ENCODE assay signal across 1 cellular context in the genomic region with DNA sequence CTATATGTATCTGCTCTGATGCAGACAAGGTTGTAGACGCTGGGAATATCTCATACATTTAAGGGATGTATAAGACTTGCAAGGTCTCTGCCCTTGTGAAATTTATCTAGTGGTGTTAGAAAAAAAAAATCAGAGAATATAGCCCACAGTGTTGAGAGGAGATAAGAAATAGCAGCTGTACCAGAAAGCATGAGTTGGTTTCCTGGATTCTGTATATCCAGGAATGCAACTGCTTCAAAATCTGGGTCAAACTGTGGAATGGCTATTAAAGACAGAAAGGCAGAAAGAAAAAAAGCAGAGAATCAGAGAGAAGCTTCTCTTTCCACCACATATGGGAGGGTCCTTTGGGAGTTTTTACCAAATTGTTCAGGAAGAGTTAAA.
TF ChIP-seq lines count a peak whose summit lies in the region.

No MANE protein-coding gene starts in this region.

TF ChIP-seq in K562, 482 proteins besides CTCF, POLR2A, EP300 and RAD21 (continues in another document):
- TF ChIP-seq PHTF2 (CRISPR knock-in tag; IDR thresholded peaks at IDR 0.05) (no peak), RB1 (IDR thresholded peaks at IDR 0.05; ENCODE audit: low read depth) (no peak), NFE2L1 (tag; IDR thresholded peaks at IDR 0.05; ENCODE audit: borderline replicate concordance, low read depth) (no peak), HNRNPH1 (optimal IDR thresholded peaks at IDR 0.05; ENCODE audit: low read depth, low read length) (no peak), CBFA2T2 (conservative IDR thresholded peaks at IDR 0.05) (peak; percentile 36), ZNF586 (CRISPR knock-in tag; conservative IDR thresholded peaks at IDR 0.05) (no peak), SOX6 (IDR thresholded peaks at IDR 0.05) (no peak), ZKSCAN1 (IDR thresholded peaks at IDR 0.05; ENCODE audit: low read depth, low read length) (no peak), NRF1 (conservative IDR thresholded peaks at IDR 0.05 in 1 of 2, IDR thresholded peaks at IDR 0.05 in 1 of 2) (no peak), NR3C1 (CRISPR knock-in tag; IDR thresholded peaks at IDR 0.05) (no peak), MTA2 (IDR thresholded peaks at IDR 0.05; ENCODE audit: low read depth) (no peak), PURB (CRISPR knock-in tag; IDR thresholded peaks at IDR 0.05; ENCODE audit: low read depth) (no peak), ZFP1 (CRISPR knock-in tag; IDR thresholded peaks at IDR 0.05) (no peak), GTF2F1 (IDR thresholded peaks at IDR 0.05; ENCODE audit: low read depth, low read length) (no peak), MTF1 (CRISPR knock-in tag; IDR thresholded peaks at IDR 0.05; ENCODE audit: borderline replicate concordance) (no peak), CSDE1 (IDR thresholded peaks at IDR 0.05) (no peak), ILF3 (IDR thresholded peaks at IDR 0.05; ENCODE audit: borderline replicate concordance) (no peak), CBFA2T3 (IDR thresholded peaks at IDR 0.05) (peak; percentile 75), RAD51 (IDR thresholded peaks at IDR 0.05; ENCODE audit: borderline replicate concordance, low read depth) (no peak), PTTG1 (tag; IDR thresholded peaks at IDR 0.05; ENCODE audit: low read depth) (no peak), HDAC1 (IDR thresholded peaks at IDR 0.05) (peak in 1 of 2 experiments; percentile 81; a peak in 2 of 4 replicates), TCF7 (IDR thresholded peaks at IDR 0.05; ENCODE audit: borderline replicate concordance) (no peak), ZBTB1 (CRISPR knock-in tag; IDR thresholded peaks at IDR 0.05; ENCODE audit: borderline replicate concordance, low read depth) (no peak), PHF8 (IDR thresholded peaks at IDR 0.05; ENCODE audit: borderline replicate concordance, low read length) (no peak), TRIM24 (IDR thresholded peaks at IDR 0.05) (no peak), ZZZ3 (IDR thresholded peaks at IDR 0.05) (no peak), TEAD4 (IDR thresholded peaks at IDR 0.05; ENCODE audit: low read length) (peak; percentile 70), TEAD4 (CRISPR knock-in tag; IDR thresholded peaks at IDR 0.05; ENCODE audit: borderline replicate concordance) (no peak), CXXC5 (CRISPR knock-in tag; IDR thresholded peaks at IDR 0.05) (no peak), KDM1A (IDR thresholded peaks at IDR 0.05) (peak; percentile 68 to 77), POLR3G (IDR thresholded peaks at IDR 0.05; ENCODE audit: extremely low read depth, insufficient read length, insufficient replicate concordance) (no peak), HMG20B (CRISPR knock-in tag; IDR thresholded peaks at IDR 0.05) (no peak), ILK (tag; IDR thresholded peaks at IDR 0.05; ENCODE audit: borderline replicate concordance, low read depth) (no peak), KDM2B (CRISPR knock-in tag; IDR thresholded peaks at IDR 0.05) (no peak), RCOR1 (IDR thresholded peaks at IDR 0.05; ENCODE audit: borderline replicate concordance in 1 of 2, low read depth in 2 of 2, low read length in 2 of 2) (peak in 1 of 2 experiments; percentile 69; a peak in 3 of 4 replicates), E2F3 (CRISPR knock-in tag; IDR thresholded peaks at IDR 0.05) (no peak), TAL1 (IDR thresholded peaks at IDR 0.05) (peak; percentile 29; the same call in 1 of the 2 replicates), MTA1 (IDR thresholded peaks at IDR 0.05; ENCODE audit: borderline replicate concordance) (no peak), JUNB (CRISPR knock-in tag; conservative IDR thresholded peaks at IDR 0.05) (no peak), TAF1 (IDR thresholded peaks at IDR 0.05; ENCODE audit: control insufficient read depth, extremely low read depth, insufficient read depth, low read length, severe bottlenecking) (no peak), SETDB1 (IDR thresholded peaks at IDR 0.05; ENCODE audit: low read length) (no peak)
- TF ChIP-seq, protein P1, sequence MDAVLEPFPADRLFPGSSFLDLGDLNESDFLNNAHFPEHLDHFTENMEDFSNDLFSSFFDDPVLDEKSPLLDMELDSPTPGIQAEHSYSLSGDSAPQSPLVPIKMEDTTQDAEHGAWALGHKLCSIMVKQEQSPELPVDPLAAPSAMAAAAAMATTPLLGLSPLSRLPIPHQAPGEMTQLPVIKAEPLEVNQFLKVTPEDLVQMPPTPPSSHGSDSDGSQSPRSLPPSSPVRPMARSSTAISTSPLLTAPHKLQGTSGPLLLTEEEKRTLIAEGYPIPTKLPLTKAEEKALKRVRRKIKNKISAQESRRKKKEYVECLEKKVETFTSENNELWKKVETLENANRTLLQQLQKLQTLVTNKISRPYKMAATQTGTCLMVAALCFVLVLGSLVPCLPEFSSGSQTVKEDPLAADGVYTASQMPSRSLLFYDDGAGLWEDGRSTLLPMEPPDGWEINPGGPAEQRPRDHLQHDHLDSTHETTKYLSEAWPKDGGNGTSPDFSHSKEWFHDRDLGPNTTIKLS (IDR thresholded peaks at IDR 0.05; ENCODE audit: borderline replicate concordance, low read depth), result no peak
- TF ChIP-seq, protein P2, sequence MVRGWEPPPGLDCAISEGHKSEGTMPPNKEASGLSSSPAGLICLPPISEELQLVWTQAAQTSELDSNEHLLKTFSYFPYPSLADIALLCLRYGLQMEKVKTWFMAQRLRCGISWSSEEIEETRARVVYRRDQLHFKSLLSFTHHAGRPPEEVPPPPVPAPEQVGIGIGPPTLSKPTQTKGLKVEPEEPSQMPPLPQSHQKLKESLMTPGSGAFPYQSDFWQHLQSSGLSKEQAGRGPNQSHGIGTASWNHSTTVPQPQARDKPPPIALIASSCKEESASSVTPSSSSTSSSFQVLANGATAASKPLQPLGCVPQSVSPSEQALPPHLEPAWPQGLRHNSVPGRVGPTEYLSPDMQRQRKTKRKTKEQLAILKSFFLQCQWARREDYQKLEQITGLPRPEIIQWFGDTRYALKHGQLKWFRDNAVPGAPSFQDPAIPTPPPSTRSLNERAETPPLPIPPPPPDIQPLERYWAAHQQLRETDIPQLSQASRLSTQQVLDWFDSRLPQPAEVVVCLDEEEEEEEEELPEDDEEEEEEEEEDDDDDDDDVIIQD (CRISPR knock-in tag; IDR thresholded peaks at IDR 0.05), result no peak
- TF ChIP-seq, protein P3, sequence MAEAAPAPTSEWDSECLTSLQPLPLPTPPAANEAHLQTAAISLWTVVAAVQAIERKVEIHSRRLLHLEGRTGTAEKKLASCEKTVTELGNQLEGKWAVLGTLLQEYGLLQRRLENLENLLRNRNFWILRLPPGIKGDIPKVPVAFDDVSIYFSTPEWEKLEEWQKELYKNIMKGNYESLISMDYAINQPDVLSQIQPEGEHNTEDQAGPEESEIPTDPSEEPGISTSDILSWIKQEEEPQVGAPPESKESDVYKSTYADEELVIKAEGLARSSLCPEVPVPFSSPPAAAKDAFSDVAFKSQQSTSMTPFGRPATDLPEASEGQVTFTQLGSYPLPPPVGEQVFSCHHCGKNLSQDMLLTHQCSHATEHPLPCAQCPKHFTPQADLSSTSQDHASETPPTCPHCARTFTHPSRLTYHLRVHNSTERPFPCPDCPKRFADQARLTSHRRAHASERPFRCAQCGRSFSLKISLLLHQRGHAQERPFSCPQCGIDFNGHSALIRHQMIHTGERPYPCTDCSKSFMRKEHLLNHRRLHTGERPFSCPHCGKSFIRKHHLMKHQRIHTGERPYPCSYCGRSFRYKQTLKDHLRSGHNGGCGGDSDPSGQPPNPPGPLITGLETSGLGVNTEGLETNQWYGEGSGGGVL (CRISPR knock-in tag; IDR thresholded peaks at IDR 0.05), result no peak
- TF ChIP-seq, protein P4, sequence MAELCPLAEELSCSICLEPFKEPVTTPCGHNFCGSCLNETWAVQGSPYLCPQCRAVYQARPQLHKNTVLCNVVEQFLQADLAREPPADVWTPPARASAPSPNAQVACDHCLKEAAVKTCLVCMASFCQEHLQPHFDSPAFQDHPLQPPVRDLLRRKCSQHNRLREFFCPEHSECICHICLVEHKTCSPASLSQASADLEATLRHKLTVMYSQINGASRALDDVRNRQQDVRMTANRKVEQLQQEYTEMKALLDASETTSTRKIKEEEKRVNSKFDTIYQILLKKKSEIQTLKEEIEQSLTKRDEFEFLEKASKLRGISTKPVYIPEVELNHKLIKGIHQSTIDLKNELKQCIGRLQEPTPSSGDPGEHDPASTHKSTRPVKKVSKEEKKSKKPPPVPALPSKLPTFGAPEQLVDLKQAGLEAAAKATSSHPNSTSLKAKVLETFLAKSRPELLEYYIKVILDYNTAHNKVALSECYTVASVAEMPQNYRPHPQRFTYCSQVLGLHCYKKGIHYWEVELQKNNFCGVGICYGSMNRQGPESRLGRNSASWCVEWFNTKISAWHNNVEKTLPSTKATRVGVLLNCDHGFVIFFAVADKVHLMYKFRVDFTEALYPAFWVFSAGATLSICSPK (IDR thresholded peaks at IDR 0.05; ENCODE audit: borderline replicate concordance), result no peak
- TF ChIP-seq, protein P5, sequence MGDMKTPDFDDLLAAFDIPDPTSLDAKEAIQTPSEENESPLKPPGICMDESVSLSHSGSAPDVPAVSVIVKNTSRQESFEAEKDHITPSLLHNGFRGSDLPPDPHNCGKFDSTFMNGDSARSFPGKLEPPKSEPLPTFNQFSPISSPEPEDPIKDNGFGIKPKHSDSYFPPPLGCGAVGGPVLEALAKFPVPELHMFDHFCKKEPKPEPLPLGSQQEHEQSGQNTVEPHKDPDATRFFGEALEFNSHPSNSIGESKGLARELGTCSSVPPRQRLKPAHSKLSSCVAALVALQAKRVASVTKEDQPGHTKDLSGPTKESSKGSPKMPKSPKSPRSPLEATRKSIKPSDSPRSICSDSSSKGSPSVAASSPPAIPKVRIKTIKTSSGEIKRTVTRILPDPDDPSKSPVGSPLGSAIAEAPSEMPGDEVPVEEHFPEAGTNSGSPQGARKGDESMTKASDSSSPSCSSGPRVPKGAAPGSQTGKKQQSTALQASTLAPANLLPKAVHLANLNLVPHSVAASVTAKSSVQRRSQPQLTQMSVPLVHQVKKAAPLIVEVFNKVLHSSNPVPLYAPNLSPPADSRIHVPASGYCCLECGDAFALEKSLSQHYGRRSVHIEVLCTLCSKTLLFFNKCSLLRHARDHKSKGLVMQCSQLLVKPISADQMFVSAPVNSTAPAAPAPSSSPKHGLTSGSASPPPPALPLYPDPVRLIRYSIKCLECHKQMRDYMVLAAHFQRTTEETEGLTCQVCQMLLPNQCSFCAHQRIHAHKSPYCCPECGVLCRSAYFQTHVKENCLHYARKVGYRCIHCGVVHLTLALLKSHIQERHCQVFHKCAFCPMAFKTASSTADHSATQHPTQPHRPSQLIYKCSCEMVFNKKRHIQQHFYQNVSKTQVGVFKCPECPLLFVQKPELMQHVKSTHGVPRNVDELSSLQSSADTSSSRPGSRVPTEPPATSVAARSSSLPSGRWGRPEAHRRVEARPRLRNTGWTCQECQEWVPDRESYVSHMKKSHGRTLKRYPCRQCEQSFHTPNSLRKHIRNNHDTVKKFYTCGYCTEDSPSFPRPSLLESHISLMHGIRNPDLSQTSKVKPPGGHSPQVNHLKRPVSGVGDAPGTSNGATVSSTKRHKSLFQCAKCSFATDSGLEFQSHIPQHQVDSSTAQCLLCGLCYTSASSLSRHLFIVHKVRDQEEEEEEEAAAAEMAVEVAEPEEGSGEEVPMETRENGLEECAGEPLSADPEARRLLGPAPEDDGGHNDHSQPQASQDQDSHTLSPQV (IDR thresholded peaks at IDR 0.05), result no peak
- TF ChIP-seq, protein P6, sequence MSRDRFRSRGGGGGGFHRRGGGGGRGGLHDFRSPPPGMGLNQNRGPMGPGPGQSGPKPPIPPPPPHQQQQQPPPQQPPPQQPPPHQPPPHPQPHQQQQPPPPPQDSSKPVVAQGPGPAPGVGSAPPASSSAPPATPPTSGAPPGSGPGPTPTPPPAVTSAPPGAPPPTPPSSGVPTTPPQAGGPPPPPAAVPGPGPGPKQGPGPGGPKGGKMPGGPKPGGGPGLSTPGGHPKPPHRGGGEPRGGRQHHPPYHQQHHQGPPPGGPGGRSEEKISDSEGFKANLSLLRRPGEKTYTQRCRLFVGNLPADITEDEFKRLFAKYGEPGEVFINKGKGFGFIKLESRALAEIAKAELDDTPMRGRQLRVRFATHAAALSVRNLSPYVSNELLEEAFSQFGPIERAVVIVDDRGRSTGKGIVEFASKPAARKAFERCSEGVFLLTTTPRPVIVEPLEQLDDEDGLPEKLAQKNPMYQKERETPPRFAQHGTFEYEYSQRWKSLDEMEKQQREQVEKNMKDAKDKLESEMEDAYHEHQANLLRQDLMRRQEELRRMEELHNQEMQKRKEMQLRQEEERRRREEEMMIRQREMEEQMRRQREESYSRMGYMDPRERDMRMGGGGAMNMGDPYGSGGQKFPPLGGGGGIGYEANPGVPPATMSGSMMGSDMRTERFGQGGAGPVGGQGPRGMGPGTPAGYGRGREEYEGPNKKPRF (IDR thresholded peaks at IDR 0.05; ENCODE audit: low read depth, low read length), result no peak
- TF ChIP-seq, protein P7, sequence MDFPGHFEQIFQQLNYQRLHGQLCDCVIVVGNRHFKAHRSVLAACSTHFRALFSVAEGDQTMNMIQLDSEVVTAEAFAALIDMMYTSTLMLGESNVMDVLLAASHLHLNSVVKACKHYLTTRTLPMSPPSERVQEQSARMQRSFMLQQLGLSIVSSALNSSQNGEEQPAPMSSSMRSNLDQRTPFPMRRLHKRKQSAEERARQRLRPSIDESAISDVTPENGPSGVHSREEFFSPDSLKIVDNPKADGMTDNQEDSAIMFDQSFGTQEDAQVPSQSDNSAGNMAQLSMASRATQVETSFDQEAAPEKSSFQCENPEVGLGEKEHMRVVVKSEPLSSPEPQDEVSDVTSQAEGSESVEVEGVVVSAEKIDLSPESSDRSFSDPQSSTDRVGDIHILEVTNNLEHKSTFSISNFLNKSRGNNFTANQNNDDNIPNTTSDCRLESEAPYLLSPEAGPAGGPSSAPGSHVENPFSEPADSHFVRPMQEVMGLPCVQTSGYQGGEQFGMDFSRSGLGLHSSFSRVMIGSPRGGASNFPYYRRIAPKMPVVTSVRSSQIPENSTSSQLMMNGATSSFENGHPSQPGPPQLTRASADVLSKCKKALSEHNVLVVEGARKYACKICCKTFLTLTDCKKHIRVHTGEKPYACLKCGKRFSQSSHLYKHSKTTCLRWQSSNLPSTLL (IDR thresholded peaks at IDR 0.05), result no peak
- TF ChIP-seq, protein P8, sequence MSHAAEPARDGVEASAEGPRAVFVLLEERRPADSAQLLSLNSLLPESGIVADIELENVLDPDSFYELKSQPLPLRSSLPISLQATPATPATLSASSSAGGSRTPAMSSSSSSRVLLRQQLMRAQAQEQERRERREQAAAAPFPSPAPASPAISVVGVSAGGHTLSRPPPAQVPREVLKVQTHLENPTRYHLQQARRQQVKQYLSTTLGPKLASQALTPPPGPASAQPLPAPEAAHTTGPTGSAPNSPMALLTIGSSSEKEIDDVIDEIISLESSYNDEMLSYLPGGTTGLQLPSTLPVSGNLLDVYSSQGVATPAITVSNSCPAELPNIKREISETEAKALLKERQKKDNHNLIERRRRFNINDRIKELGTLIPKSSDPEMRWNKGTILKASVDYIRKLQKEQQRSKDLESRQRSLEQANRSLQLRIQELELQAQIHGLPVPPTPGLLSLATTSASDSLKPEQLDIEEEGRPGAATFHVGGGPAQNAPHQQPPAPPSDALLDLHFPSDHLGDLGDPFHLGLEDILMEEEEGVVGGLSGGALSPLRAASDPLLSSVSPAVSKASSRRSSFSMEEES (CRISPR knock-in tag; IDR thresholded peaks at IDR 0.05), result no peak
